In genomic region chr12:131101703-131102492, GRCh38 we compare ENCODE assay signal across 10 cellular contexts.
DNase-seq lines count a peak whose midpoint lies in the region; ATAC-seq and TF ChIP-seq lines count a peak whose summit lies in the region.
"Had no signal": no experiment of that assay in that cellular context is flagged by ENCODE, and none has a peak within 500 bp of the region (broad histone marks: within the 10 kb centered on the region; RNA-seq: fewer than 3 reads in every experiment).

No MANE protein-coding gene starts in this region.

- no peaks in the 10 kb centered on the region for H4K20me1 ChIP-seq in GM23248 (ENCODE audit: insufficient read depth)

- 69 to 72% methylated on average over 13 of the region's 13 CpGs for WGBS in GM23248 (ENCODE audit: low coverage in 1 of 2, low lambda C conversion rate in 2 of 2, missing lambda C conversion rate in 2 of 2), 2 experiments

- H3K4me3 ChIP-seq in lower lobe of right lung (no peak overlapping the region), vagina (no peak overlapping the region), GM23248 (no peak overlapping the region)
- H3K4me3 ChIP-seq: heart left ventricle had no signal

- no peaks in the 10 kb centered on the region for H3K9me3 Mint-ChIP-seq in activated T-cell treated with anti-CD3 and anti-CD28 coated beads, Interleukin-2, amount 50 U/mL, for 72 hours

- H3K9me3 ChIP-seq in lower lobe of right lung (no peaks in the 10 kb centered on the region), vagina (no peaks in the 10 kb centered on the region), GM23248 (ENCODE audit: low read depth) (no peaks in the 10 kb centered on the region)
- H3K9me3 ChIP-seq: heart left ventricle, neutrophil had no signal

- intact Hi-C loops in lower lobe of right lung (cut with DNase I) (no loop called here), vagina (cut with DNase I) (no loop called here)

- no peaks in the 10 kb centered on the region for H3K79me2 ChIP-seq in GM23248 (ENCODE audit: insufficient read depth)

- no peak for TF ChIP-seq POLR2A in vagina (IDR thresholded peaks at IDR 0.05)

- H3K4me2 ChIP-seq in GM23248 (ENCODE audit: unreplicated experiment) = no peak overlapping the region

- H3K4me1 ChIP-seq in lower lobe of right lung (peaks cover 29% of the 10 kb centered on the region), vagina (peaks cover 13% of the 10 kb centered on the region), GM23248 (ENCODE audit: insufficient read depth) (no peaks in the 10 kb centered on the region)

- DNase-seq in lower lobe of right lung = peak; percentile 44
- no peak for DNase-seq in vagina (ENCODE audit: extremely low spot score in 2 of 2)
- no peak for DNase-seq in GM23248
- DNase-seq in NCI-H69 (lab: John Stamatoyannopoulos, UW) = no peak
- no peak for DNase-seq in activated T-cell treated with anti-CD3 and anti-CD28 coated beads, Interleukin-2, amount 50 U/mL, for 72 hours

- no peaks in the 10 kb centered on the region for H3F3A ChIP-seq in GM23248 (ENCODE audit: insufficient read depth)

- in situ Hi-C loops in GM23248 (cut with MboI) = no loop called here

- H3K27me3 ChIP-seq in lower lobe of right lung (ENCODE audit: low read depth) (peaks cover 8% of the 10 kb centered on the region), vagina (no peaks in the 10 kb centered on the region), GM23248 (replicated peaks; ENCODE audit: insufficient read depth) (no peaks in the 10 kb centered on the region)
- H3K27me3 ChIP-seq: heart left ventricle had no signal

- peaks cover 7% of the 10 kb centered on the region for H3K27me3 Mint-ChIP-seq in activated T-cell treated with anti-CD3 and anti-CD28 coated beads, Interleukin-2, amount 50 U/mL, for 72 hours (ENCODE audit: low read depth)

- peaks cover 24% of the 10 kb centered on the region for H3K36me3 ChIP-seq in lower lobe of right lung
- no peaks in the 10 kb centered on the region for H3K36me3 ChIP-seq in vagina
- no peaks in the 10 kb centered on the region for H3K36me3 ChIP-seq in GM23248 (ENCODE audit: low read depth)
- H3K36me3 ChIP-seq: neutrophil had no signal

- no peak overlapping the region for H3K9ac ChIP-seq in GM23248

- H3K4me1 Mint-ChIP-seq in activated T-cell treated with anti-CD3 and anti-CD28 coated beads, Interleukin-2, amount 50 U/mL, for 72 hours (ENCODE audit: low read depth) = peaks cover 17% of the 10 kb centered on the region

- no peak overlapping the region for H3K27ac Mint-ChIP-seq in activated T-cell treated with anti-CD3 and anti-CD28 coated beads, Interleukin-2, amount 50 U/mL, for 72 hours

- no peak for TF ChIP-seq CTCF in lower lobe of right lung (IDR thresholded peaks at IDR 0.05)
- TF ChIP-seq CTCF in vagina (IDR thresholded peaks at IDR 0.05) = no peak

- no peak overlapping the region for H3K4me3 Mint-ChIP-seq in activated T-cell treated with anti-CD3 and anti-CD28 coated beads, Interleukin-2, amount 50 U/mL, for 72 hours

- H2AFZ ChIP-seq in GM23248 = no peak overlapping the region

- H3K27ac ChIP-seq in lower lobe of right lung = peak overlapping the region; percentile 18
- no peak overlapping the region for H3K27ac ChIP-seq in vagina
- H3K27ac ChIP-seq in GM23248 = no peak overlapping the region
- H3K27ac ChIP-seq: heart left ventricle, neutrophil had no signal

- no peaks in the 10 kb centered on the region for H3K9me2 ChIP-seq in GM23248 (ENCODE audit: insufficient read depth)

- H3K36me3 Mint-ChIP-seq in activated T-cell treated with anti-CD3 and anti-CD28 coated beads, Interleukin-2, amount 50 U/mL, for 72 hours (ENCODE audit: insufficient read depth in 2 of 2) = no peaks in the 10 kb centered on the region

- peak; percentile 88 for ATAC-seq in GM18508 (IDR thresholded peaks at IDR 0.05; ENCODE audit: insufficient read depth, unreplicated experiment)
- ATAC-seq in GM21526 (IDR thresholded peaks at IDR 0.05; ENCODE audit: low FRiP score, unreplicated experiment) = peak; percentile 69
- ATAC-seq in HG03432 (IDR thresholded peaks at IDR 0.05; ENCODE audit: unreplicated experiment) = peak; percentile 71
- ATAC-seq in lower lobe of right lung = no peak
- ATAC-seq in activated T-cell treated with anti-CD3 and anti-CD28 coated beads, Interleukin-2, amount 50 U/mL, for 72 hours (replicated peaks in 1 of 2) = no peak
- ATAC-seq: heart left ventricle had no signal

Comparison
In these comparisons a context has a peak if more than half of its experiments do, and no peak if none do; other contexts are left out.
1. ATAC-seq: peak in GM18508 (single experiment), GM21526 (single experiment) and HG03432 (single experiment); none in lower lobe of right lung (0 of 2) and activated T-cell treated with anti-CD3 and anti-CD28 coated beads, Interleukin-2, amount 50 U/mL, for 72 hours (0 of 2).